Comparison of ENCODE assay signal across 1 cellular context in the genomic region with DNA sequence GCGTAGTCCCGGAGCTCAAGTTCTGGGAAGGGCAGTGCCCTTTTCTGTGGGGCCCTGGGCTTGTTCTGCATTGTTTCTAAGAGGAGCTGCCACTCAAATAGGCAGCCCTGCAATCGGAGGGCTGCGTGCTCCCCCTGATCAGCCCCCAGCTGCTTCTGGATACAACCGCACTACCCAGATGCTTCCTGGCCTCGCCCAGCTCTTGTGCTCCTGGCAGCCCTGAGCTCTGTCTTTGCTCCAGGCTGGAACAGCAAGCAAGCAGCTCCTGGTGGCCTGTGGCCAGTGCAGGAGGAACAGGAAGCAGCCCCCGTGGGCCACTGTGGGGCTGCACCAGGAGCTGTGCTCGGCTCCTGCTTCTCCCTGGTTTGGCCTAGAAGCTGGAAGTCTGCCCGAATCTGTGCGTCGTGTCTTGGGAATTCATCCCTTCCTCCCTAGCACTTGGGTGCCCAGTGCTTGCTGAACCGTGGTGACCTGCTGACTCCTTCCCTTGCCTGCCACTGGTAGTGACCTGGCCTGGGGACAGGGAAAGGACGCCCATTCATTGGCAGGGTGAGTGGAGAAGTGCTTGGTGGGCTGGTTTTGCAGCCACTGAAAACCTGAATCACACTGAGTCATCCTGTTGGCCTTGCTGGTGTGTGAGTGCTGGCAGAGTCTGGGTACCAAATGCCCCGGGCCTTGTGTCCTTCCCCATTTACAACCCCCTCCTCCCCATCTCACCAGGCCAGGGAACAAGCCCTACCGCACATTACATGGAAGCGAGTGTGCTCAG.
A peak's percentile ranks its signal among the peaks of the same experiment; 100 is the strongest.
TF ChIP-seq lines count a peak whose summit lies in the region.

No MANE protein-coding gene starts in this region.

TF ChIP-seq in HepG2, 621 proteins besides CTCF, POLR2A, EP300 and RAD21:
- TF ChIP-seq NFATC3 (CRISPR knock-in tag; IDR thresholded peaks at IDR 0.05), result 0 out of 2 replicates have a peak, but pooled peaks have one; percentile 40
- peak; percentile 51; the same call in 1 of the 2 replicates for TF ChIP-seq SP4 (CRISPR knock-in tag; IDR thresholded peaks at IDR 0.05)
- TF ChIP-seq EED (CRISPR knock-in tag; IDR thresholded peaks at IDR 0.05), result 0 out of 2 replicates have a peak, but pooled peaks have one; percentile 18
- TF ChIP-seq HNRNPH1 (optimal IDR thresholded peaks at IDR 0.05; ENCODE audit: low read depth, low read length), result no peak
- TF ChIP-seq, protein P1, sequence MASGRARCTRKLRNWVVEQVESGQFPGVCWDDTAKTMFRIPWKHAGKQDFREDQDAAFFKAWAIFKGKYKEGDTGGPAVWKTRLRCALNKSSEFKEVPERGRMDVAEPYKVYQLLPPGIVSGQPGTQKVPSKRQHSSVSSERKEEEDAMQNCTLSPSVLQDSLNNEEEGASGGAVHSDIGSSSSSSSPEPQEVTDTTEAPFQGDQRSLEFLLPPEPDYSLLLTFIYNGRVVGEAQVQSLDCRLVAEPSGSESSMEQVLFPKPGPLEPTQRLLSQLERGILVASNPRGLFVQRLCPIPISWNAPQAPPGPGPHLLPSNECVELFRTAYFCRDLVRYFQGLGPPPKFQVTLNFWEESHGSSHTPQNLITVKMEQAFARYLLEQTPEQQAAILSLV (CRISPR knock-in tag; IDR thresholded peaks at IDR 0.05; ENCODE audit: borderline replicate concordance), result peak; percentile 40; the same call in 1 of the 2 replicates
- TF ChIP-seq ATRX (CRISPR knock-in tag; IDR thresholded peaks at IDR 0.05; ENCODE audit: borderline replicate concordance), result no peak
- no peak for TF ChIP-seq ZNF775 (CRISPR knock-in tag; IDR thresholded peaks at IDR 0.05; ENCODE audit: borderline replicate concordance)
TF ChIP-seq in HepG2: peak in this region for 4.
